In genomic region chr1:143698016-143698415, GRCh38 we compare ENCODE assay signal across 8 cellular contexts.
DNase-seq lines count a peak whose midpoint lies in the region; ATAC-seq and TF ChIP-seq lines count a peak whose summit lies in the region.

No MANE protein-coding gene starts in this region.

- peaks cover 10% of the 10 kb centered on the region for H3K4me1 Mint-ChIP-seq in T-helper 2 cell treated with Interferon-gamma antibody and Interleukin-4, amounts not matched to agents 5 μg/mL and 100 μg/mL, for 36 hours (ENCODE audit: low read depth)

- no peaks in the 10 kb centered on the region for H3K9me3 ChIP-seq in HEK293 (ENCODE audit: control insufficient read depth, insufficient read depth, low read depth, low read length)
- no peaks in the 10 kb centered on the region for H3K9me3 ChIP-seq in psoas muscle
- H3K9me3 ChIP-seq in gastrocnemius medialis, result no peaks in the 10 kb centered on the region

- in situ Hi-C loops in gastrocnemius medialis (cut with MboI; ENCODE audit: low sequenced_read_pairs in 4 of 4), result no loop called here

- H3K4me3 Mint-ChIP-seq in T-helper 2 cell treated with Interferon-gamma antibody and Interleukin-4, amounts not matched to agents 5 μg/mL and 100 μg/mL, for 36 hours, result peak overlapping the region; percentile 0

- H3K4me1 ChIP-seq in HEK293 (ENCODE audit: control insufficient read depth, insufficient read depth, low read length) (no peaks in the 10 kb centered on the region), psoas muscle (no peaks in the 10 kb centered on the region), gastrocnemius medialis (no peaks in the 10 kb centered on the region)

- peaks cover 1 to 11% (median 8%) of the 10 kb centered on the region in 3 donors for H3K27me3 ChIP-seq in psoas muscle (ENCODE audit: insufficient read depth in 3 of 3, low read length in 2 of 3)
- H3K27me3 ChIP-seq in gastrocnemius medialis, result peaks cover 0 to 47% (median 0%) of the 10 kb centered on the region in 3 donors

- H3K9me3 Mint-ChIP-seq in T-helper 2 cell treated with Interferon-gamma antibody and Interleukin-4, amounts not matched to agents 5 μg/mL and 100 μg/mL, for 36 hours, result peaks cover 4% of the 10 kb centered on the region

- H3K27me3 Mint-ChIP-seq in T-helper 2 cell treated with Interferon-gamma antibody and Interleukin-4, amounts not matched to agents 5 μg/mL and 100 μg/mL, for 36 hours (ENCODE audit: low read depth), result peaks cover 73% of the 10 kb centered on the region

- ATAC-seq in psoas muscle, result no peak
- ATAC-seq in GM18511 (IDR thresholded peaks at IDR 0.05; ENCODE audit: unreplicated experiment), result no peak
- ATAC-seq in gastrocnemius medialis, result no peak

- H3K36me3 ChIP-seq in HEK293 (ENCODE audit: control insufficient read depth in 2 of 2, insufficient read depth in 1 of 2, low read length in 2 of 2) (no peaks in the 10 kb centered on the region), psoas muscle (ENCODE audit: insufficient read depth in 1 of 2, low read depth in 1 of 2) (no peaks in the 10 kb centered on the region), gastrocnemius medialis (no peaks in the 10 kb centered on the region)

- CTCF ChIA-PET in HEK293 (lab: Yijun Ruan, JAX), result interaction anchor here (1.4 to 1.7 kb wide), 3 partner anchors 12 to 24 kb away, joined by 3 to 5 read pairs (median 4); no protein-coding TSS in a partner anchor

- intact Hi-C loops in psoas muscle (cut with DNase I) (no loop called here), gastrocnemius medialis (cut with DNase I; ENCODE audit: low total_unique reads) (no loop called here)

- DNase-seq in Ammon's horn (ENCODE audit: low spot score), result peak; percentile 9
- DNase-seq in T-helper 2 cell treated with Interferon-gamma antibody and Interleukin-4, amounts not matched to agents 5 μg/mL and 100 μg/mL, for 36 hours (ENCODE audit: low spot score), result peak; percentile 8
- DNase-seq in iPS-NIHi7 (ENCODE audit: extremely low spot score), result peak; percentile 81
- DNase-seq in psoas muscle, result no peak
- DNase-seq in GDM1 (lab: John Stamatoyannopoulos, UW), result no peak
- no peak for DNase-seq in gastrocnemius medialis

- TF ChIP-seq CTCF in HEK293 (tag by site-specific recombination; IDR thresholded peaks at IDR 0.05), result peak; percentile 53
- TF ChIP-seq CTCF in psoas muscle (IDR thresholded peaks at IDR 0.05), result no peak
- no peak for TF ChIP-seq CTCF in gastrocnemius medialis (IDR thresholded peaks at IDR 0.05 in 4 of 5, conservative IDR thresholded peaks at IDR 0.05 in 1 of 5)

- H3K36me3 Mint-ChIP-seq in T-helper 2 cell treated with Interferon-gamma antibody and Interleukin-4, amounts not matched to agents 5 μg/mL and 100 μg/mL, for 36 hours (ENCODE audit: low read depth), result no peaks in the 10 kb centered on the region

- 2 to 3% (median 3%) methylated on average over 21 of the region's 21 CpGs for WGBS in psoas muscle, 3 donors

- TF ChIP-seq POLR2A in gastrocnemius medialis (IDR thresholded peaks at IDR 0.05), result no peak

- H3K4me3 ChIP-seq in HEK293 (ENCODE audit: low read depth, low read length), result no peak overlapping the region
- no peak overlapping the region for H3K4me3 ChIP-seq in psoas muscle
- no peak overlapping the region for H3K4me3 ChIP-seq in gastrocnemius medialis

- POLR2A ChIA-PET in HEK293 (lab: Yijun Ruan, JAX), result no interaction called here

- no peak overlapping the region for H3K27ac ChIP-seq in HEK293 (ENCODE audit: extremely low read depth, low read depth, low read length)
- H3K27ac ChIP-seq in psoas muscle, result no peak overlapping the region
- no peak overlapping the region for H3K27ac ChIP-seq in gastrocnemius medialis

- H3K27ac Mint-ChIP-seq in T-helper 2 cell treated with Interferon-gamma antibody and Interleukin-4, amounts not matched to agents 5 μg/mL and 100 μg/mL, for 36 hours, result no peak overlapping the region

TF ChIP-seq in HEK293, 187 proteins besides CTCF, POLR2A, EP300 and RAD21 (continues in another document):
- TF ChIP-seq ZEB2 (tag by site-specific recombination; IDR thresholded peaks at IDR 0.05), result peak; percentile 49; the same call in 1 of the 2 replicates
- 0 out of 2 replicates have a peak, but pooled peaks have one; percentile 16 for TF ChIP-seq ZNF335 (tag by site-specific recombination; conservative IDR thresholded peaks at IDR 0.05)
- no peak for TF ChIP-seq ZNF692 (tag by site-specific recombination; IDR thresholded peaks at IDR 0.05)
- no peak for TF ChIP-seq ZNF473 (tag by site-specific recombination; IDR thresholded peaks at IDR 0.05)
- 0 out of 2 replicates have a peak, but pooled peaks have one; percentile 12 for TF ChIP-seq ZNF677 (tag by site-specific recombination; IDR thresholded peaks at IDR 0.05)
- no peak for TF ChIP-seq REPIN1 (tag by site-specific recombination; IDR thresholded peaks at IDR 0.05; ENCODE audit: low read depth)
- TF ChIP-seq EGR2 (tag by site-specific recombination; IDR thresholded peaks at IDR 0.05; ENCODE audit: low read depth), result no peak
- no peak for TF ChIP-seq ZSCAN30 (tag by site-specific recombination; IDR thresholded peaks at IDR 0.05)
- no peak for TF ChIP-seq FEZF1 (tag by site-specific recombination; IDR thresholded peaks at IDR 0.05)
- TF ChIP-seq ZNF19 (tag by site-specific recombination; IDR thresholded peaks at IDR 0.05; ENCODE audit: low read depth), result no peak
- peak; percentile 18 for TF ChIP-seq ZBTB26 (tag by site-specific recombination; optimal IDR thresholded peaks at IDR 0.05)
- TF ChIP-seq ZNF707 (tag by site-specific recombination; IDR thresholded peaks at IDR 0.05), result no peak
- TF ChIP-seq PRDM1 (tag by site-specific recombination; IDR thresholded peaks at IDR 0.05), result no peak
- TF ChIP-seq ZNF555 (tag by site-specific recombination; conservative IDR thresholded peaks at IDR 0.05), result no peak
- TF ChIP-seq ZNF423 (tag by site-specific recombination; IDR thresholded peaks at IDR 0.05), result no peak
- no peak for TF ChIP-seq ZNF26 (tag by site-specific recombination; IDR thresholded peaks at IDR 0.05)
- TF ChIP-seq ZNF488 (tag by site-specific recombination; IDR thresholded peaks at IDR 0.05), result no peak
- TF ChIP-seq ZNF10 (tag by site-specific recombination; IDR thresholded peaks at IDR 0.05), result no peak
- TF ChIP-seq HOXC10 (CRISPR knock-in tag; IDR thresholded peaks at IDR 0.05), result no peak
- TF ChIP-seq ZNF664 (tag by site-specific recombination; IDR thresholded peaks at IDR 0.05), result no peak
- peak; percentile 71 for TF ChIP-seq ZNF654 (tag by site-specific recombination; IDR thresholded peaks at IDR 0.05; ENCODE audit: low read depth)
- TF ChIP-seq KLF7 (tag by site-specific recombination; IDR thresholded peaks at IDR 0.05; ENCODE audit: borderline replicate concordance), result no peak
- TF ChIP-seq ZNF175 (tag by site-specific recombination; IDR thresholded peaks at IDR 0.05), result no peak

Comparison
In these comparisons a context has a peak if more than half of its experiments do, and no peak if none do; other contexts are left out.
1. DNase-seq: peak in Ammon's horn (single experiment), T-helper 2 cell treated with Interferon-gamma antibody and Interleukin-4, amounts not matched to agents 5 μg/mL and 100 μg/mL, for 36 hours (single experiment) and iPS-NIHi7 (single experiment); none in psoas muscle (0 of 2), GDM1 (single experiment) and gastrocnemius medialis (0 of 2).